25 cellular contexts compared by ENCODE assay signal in the genomic region with DNA sequence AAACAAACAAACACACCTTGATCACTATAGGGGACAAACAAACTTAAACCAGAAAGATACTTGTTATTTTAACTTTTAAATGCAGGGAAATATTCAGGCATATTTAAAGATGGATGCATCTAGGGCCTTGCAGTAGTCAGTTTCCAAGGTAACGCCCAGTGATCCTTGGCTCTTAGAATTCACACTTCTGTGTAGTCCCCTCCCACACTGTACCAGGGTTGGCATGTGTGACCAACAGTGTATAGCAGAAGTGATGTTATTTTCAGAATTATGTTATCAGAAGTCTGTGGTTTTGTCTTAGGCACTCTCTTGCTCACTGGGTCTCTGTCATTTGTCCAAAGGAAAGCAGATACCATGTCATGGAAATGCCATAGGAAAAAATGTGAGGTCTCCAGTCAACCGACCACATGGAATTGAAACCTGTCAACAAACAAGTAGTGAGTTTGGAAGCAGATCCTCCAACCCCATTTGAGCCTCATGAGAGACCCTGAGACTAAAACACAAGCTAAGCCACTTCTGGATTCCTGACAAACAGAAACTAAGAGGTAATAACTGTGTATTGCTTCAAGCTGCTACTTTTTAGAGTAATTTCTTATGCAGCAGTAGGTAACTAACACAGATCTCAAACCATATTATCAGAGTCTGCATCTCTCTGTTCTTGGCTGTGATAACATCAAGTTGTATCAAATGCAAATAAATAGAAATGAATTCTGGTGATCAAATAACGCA.
DNase-seq lines count a peak whose midpoint lies in the region; ATAC-seq and TF ChIP-seq lines count a peak whose summit lies in the region.
"Had no signal": no experiment of that assay in that cellular context is flagged by ENCODE, and none has a peak within 500 bp of the region (broad histone marks: within the 10 kb centered on the region; RNA-seq: fewer than 3 reads in every experiment).

No MANE protein-coding gene starts in this region.

- in situ Hi-C loops in GM13977 (cut with MboI; ENCODE audit: low pct_unique_long_range_greater_than_20kb, low sequenced_read_pairs, unreplicated experiment) (no loop called here), GM13976 (cut with MboI; ENCODE audit: low sequenced_read_pairs, unreplicated experiment) (no loop called here)

- no peaks in the 10 kb centered on the region for H3K27me3 ChIP-seq in A673 (replicated peaks; ENCODE audit: insufficient read depth, low read depth, low read length, poor library complexity)
- H3K27me3 ChIP-seq: adrenal gland, esophagus muscularis mucosa, gastrocnemius medialis, sigmoid colon had no signal

- DNase-seq in GM12865 (ENCODE audit: low read depth) (peak; percentile 32), GM13977 (ENCODE audit: low spot score) (no peak), A673 (ENCODE audit: low spot score) (no peak), NCI-H1105 (lab: John Stamatoyannopoulos, UW) (no peak), GM13976 (ENCODE audit: low spot score) (no peak)
- DNase-seq: activated CD4-positive, alpha-beta T cell treated with anti-CD3 and anti-CD28 coated beads for 1 hour; activated T-cell treated with anti-CD3 and anti-CD28 coated beads, Interleukin-2, amount 50 U/mL, for 1 hour; adrenal gland; effector memory CD4-positive, alpha-beta T cell; gastrocnemius medialis; GM23248; islet precursor cell; NCI-H1092; NCI-H2029 treated with DMSO at 0.1 percent for 48 hours; NCI-H345; PC-9; sigmoid colon; stimulated activated CD4-positive, alpha-beta T cell treated with anti-CD3 and anti-CD28 coated beads, Interleukin-15, amount 100 ng/mL, for 24 hours; substantia nigra had no signal

- TF ChIP-seq CTCF in GM12865 (IDR thresholded peaks at IDR 0.05; ENCODE audit: insufficient read depth, low read depth, low read length, missing control alignments) (no peak), GM13977 (IDR thresholded peaks at IDR 0.05; ENCODE audit: extremely low read depth, insufficient read depth, missing control alignments) (no peak), A673 (conservative IDR thresholded peaks at IDR 0.05; ENCODE audit: low read depth, low read length) (no peak), GM13976 (IDR thresholded peaks at IDR 0.05; ENCODE audit: borderline replicate concordance, control extremely low read depth, extremely low read depth, insufficient read depth, missing control alignments) (no peak)

- ATAC-seq in GM19351 (IDR thresholded peaks at IDR 0.05; ENCODE audit: unreplicated experiment) (peak; percentile 74), HG02852 (IDR thresholded peaks at IDR 0.05; ENCODE audit: unreplicated experiment) (peak; percentile 70), HG03565 (IDR thresholded peaks at IDR 0.05; ENCODE audit: unreplicated experiment) (peak; percentile 40)
- ATAC-seq: gastrocnemius medialis, HepG2 had no signal

- CTCF ChIA-PET in A673 (lab: Charles Lee) = no interaction called here

- no peaks in the 10 kb centered on the region for H3K9me3 ChIP-seq in A673 (ENCODE audit: low read depth, low read length, poor library complexity, severe bottlenecking)
- H3K9me3 ChIP-seq: adrenal gland, esophagus muscularis mucosa, gastrocnemius medialis, sigmoid colon had no signal

- no peaks in the 10 kb centered on the region for H3K36me3 ChIP-seq in A673 (ENCODE audit: insufficient read depth, low read length, poor library complexity, severe bottlenecking)
- H3K36me3 ChIP-seq: adrenal gland, esophagus muscularis mucosa, gastrocnemius medialis, sigmoid colon had no signal

- intact Hi-C loops in A673 (cut with micrococcal nuclease; ENCODE audit: unreplicated experiment) = loop anchor here (5.0 kb wide), 1 partner anchor 849 kb away; no protein-coding TSS in a partner anchor

- H3K4me1 ChIP-seq in A673 (ENCODE audit: insufficient read depth, low read length, poor library complexity, severe bottlenecking) = no peaks in the 10 kb centered on the region
- H3K4me1 ChIP-seq: adrenal gland, esophagus muscularis mucosa, gastrocnemius medialis, sigmoid colon had no signal

- POLR2A ChIA-PET in A673 (lab: Charles Lee; ENCODE audit: low non-redundant PET) = no interaction called here

- no TSS peak for BruUV-seq in A673 (replicated peaks; lab: Mats Ljungman, UMichigan)

- no peak overlapping the region for H3K4me3 ChIP-seq in GM12865 (ENCODE audit: low read depth, low read length)
- H3K4me3 ChIP-seq in A673 (ENCODE audit: low read depth, low read length, poor library complexity, severe bottlenecking) = no peak overlapping the region
- H3K4me3 ChIP-seq: adrenal gland, esophagus muscularis mucosa, gastrocnemius medialis, GM23248, PC-9, sigmoid colon had no signal

- H3K27ac ChIP-seq in A673 (ENCODE audit: low read depth, low read length, poor library complexity, severe bottlenecking) = no peak overlapping the region
- H3K27ac ChIP-seq: adrenal gland, esophagus muscularis mucosa, gastrocnemius medialis, GM23248, HL-60, PC-9, sigmoid colon had no signal
